In the genomic region with DNA sequence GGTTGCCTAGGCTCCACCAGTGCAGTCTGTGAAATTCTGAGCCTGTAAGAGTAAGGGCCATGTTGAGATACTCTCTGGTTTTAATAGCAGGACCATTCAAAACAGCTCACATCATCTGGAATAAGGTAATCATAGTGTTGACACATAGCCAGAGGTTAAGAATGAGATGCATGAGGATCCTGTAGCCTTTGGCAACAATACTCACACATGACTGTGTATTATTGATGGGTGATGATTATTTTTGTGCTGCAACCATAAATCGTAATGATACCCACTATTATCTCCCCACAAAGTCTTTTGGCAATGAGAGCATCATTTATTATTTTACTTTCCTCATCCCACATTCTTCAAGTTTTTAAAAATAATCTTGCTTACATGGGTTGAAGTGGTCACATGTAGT, we compare ENCODE assay signal across 29 cellular contexts. TPM values are rescaled to one million over a fixed set of nuclear protein-coding genes. Genes with fewer than 3 reads are reported as not detected.
"Had no signal": no experiment of that assay in that cellular context is flagged by ENCODE, and none has a peak within 500 bp of the region (broad histone marks: within the 10 kb centered on the region; RNA-seq: fewer than 3 reads in every experiment).

No MANE protein-coding gene starts in this region.

- H3K4me1 ChIP-seq: gastrocnemius medialis, pancreas, psoas muscle, right atrium auricular region, tibial nerve had no signal

- H3K36me3 ChIP-seq: gastrocnemius medialis, neutrophil, pancreas, right atrium auricular region, suprapubic skin, tibial nerve had no signal

- ATAC-seq: activated CD4-positive, alpha-beta T cell treated with anti-CD3 and anti-CD28 coated beads for 36 hours; gastrocnemius medialis; pancreas; psoas muscle; stimulated activated effector memory CD8-positive, alpha-beta T cell treated with anti-CD3 and anti-CD28 coated beads, Interleukin-12 subunit alpha, Interleukin-12 subunit beta, amount 100 ng/mL, for 72 hours; stimulated activated naive CD8-positive, alpha-beta T cell treated with anti-CD3 and anti-CD28 coated beads, Interleukin-15, amount 100 ng/mL, for 72 hours had no signal

- DNase-seq: activated B cell treated with CpG ODN at 0.5 μM for 24 hours; activated CD4-positive, alpha-beta T cell treated with anti-CD3 and anti-CD28 coated beads for 36 hours; activated CD4-positive, alpha-beta T cell treated with anti-CD3 and anti-CD28 coated beads, Interleukin-2, amount 50 U/mL, for 48 hours; activated CD8-positive, alpha-beta memory T cell treated with anti-CD3 and anti-CD28 coated beads, Interleukin-2, amount 50 U/mL, for 48 hours; activated naive CD4-positive, alpha-beta T cell treated with Interleukin-2 at 50 U/mL for 16 hours; activated naive CD8-positive, alpha-beta T cell treated with anti-CD3 and anti-CD28 coated beads for 36 hours; activated T-cell treated with anti-CD3 and anti-CD28 coated beads, Interleukin-2, amount 50 U/mL, for 48 hours; amniotic stem cell; cerebellar nuclear complex; cortex of kidney; endodermal cell; gastrocnemius medialis; head of caudate nucleus; hypothalamus; mesenchymal stem cell; pancreas; psoas muscle; small intestine; stimulated activated CD4-positive, alpha-beta T cell treated with anti-CD3 and anti-CD28 coated beads, Interleukin-2, amount 100 ng/mL, for 24 hours; stimulated activated naive CD8-positive, alpha-beta T cell treated with anti-CD3 and anti-CD28 coated beads, Interleukin-15, amount 100 ng/mL, for 72 hours; T-helper 9 cell had no signal

- H3K27me3 ChIP-seq: gastrocnemius medialis, neutrophil, pancreas, right atrium auricular region, suprapubic skin, tibial nerve had no signal

- FAIRE-seq: islet of Langerhans, pancreas, small intestine had no signal

- H3K27ac ChIP-seq: gastrocnemius medialis, neutrophil, pancreas, psoas muscle, right atrium auricular region had no signal

- H3K4me3 ChIP-seq: gastrocnemius medialis, pancreas, psoas muscle, right atrium auricular region, suprapubic skin, tibial nerve had no signal

- H3K9me3 ChIP-seq: gastrocnemius medialis, neutrophil, pancreas, psoas muscle, right atrium auricular region, suprapubic skin, tibial nerve had no signal

RNA-seq across cellular contexts. Expression of gene KCNK2, which starts 35.5 kb away (rescaled TPM):
- total RNA-seq: activated B cell treated with CpG ODN at 0.5 μM for 24 hours; activated CD4-positive, alpha-beta T cell treated with anti-CD3 and anti-CD28 coated beads for 36 hours; activated CD8-positive, alpha-beta memory T cell treated with anti-CD3 and anti-CD28 coated beads for 36 hours; activated naive CD8-positive, alpha-beta T cell treated with anti-CD3 and anti-CD28 coated beads for 36 hours; T-helper 1 cell treated with Interleukin-12 subunit alpha and Interleukin-12 subunit beta and Interleukin-4 antibody, amounts not matched to agents 30 ng/mL and 1 ng/mL, for 36 hours had no signal
